Comparison of ENCODE assay signal across 1 cellular context in genomic region chr3:173894-174293, GRCh38.
TF ChIP-seq lines count a peak whose summit lies in the region.

No MANE protein-coding gene starts in this region.

TF ChIP-seq in SK-N-SH treated with all-trans-retinoic acid at 6 μM for 48 hours, 23 proteins besides CTCF, POLR2A, EP300 and RAD21 (continued from another document):
- TF ChIP-seq PATZ1 (CRISPR knock-in tag; IDR thresholded peaks at IDR 0.05; ENCODE audit: borderline replicate concordance) (no peak), BACH2 (CRISPR knock-in tag; IDR thresholded peaks at IDR 0.05; ENCODE audit: borderline replicate concordance) (no peak), ZNF70 (CRISPR knock-in tag; IDR thresholded peaks at IDR 0.05) (no peak), ARNTL (CRISPR knock-in tag; IDR thresholded peaks at IDR 0.05; ENCODE audit: borderline replicate concordance, low read depth) (no peak), TSHZ2 (CRISPR knock-in tag; IDR thresholded peaks at IDR 0.05) (no peak)
